Comparison of ENCODE assay signal across 8 cellular contexts in genomic region chr20:49676581-49677291, GRCh38. TPM values are rescaled to one million over a fixed set of nuclear protein-coding genes. Genes with fewer than 3 reads are reported as not detected.
DNase-seq lines count a peak whose midpoint lies in the region; ATAC-seq and TF ChIP-seq lines count a peak whose summit lies in the region.

No MANE protein-coding gene starts in this region.

- TF ChIP-seq POLR2A in breast epithelium (IDR thresholded peaks at IDR 0.05): no peak

- H3K9me3 ChIP-seq in RWPE2 (ENCODE audit: severe bottlenecking): no peaks in the 10 kb centered on the region
- no peaks in the 10 kb centered on the region for H3K9me3 ChIP-seq in breast epithelium
- H3K9me3 ChIP-seq in muscle layer of duodenum (ENCODE audit: control insufficient read depth in 1 of 2, low read length in 2 of 2): no peaks in the 10 kb centered on the region
- no peaks in the 10 kb centered on the region for H3K9me3 ChIP-seq in BE2C

- DNase-seq in stimulated activated CD4-positive, alpha-beta T cell treated with anti-CD3 and anti-CD28 coated beads, Interleukin-15, amount 100 ng/mL, for 24 hours: peak; percentile 39
- DNase-seq in stimulated activated CD4-positive, alpha-beta T cell treated with anti-CD3 and anti-CD28 coated beads, Interleukin-2, amount 100 ng/mL, for 48 hours: no peak
- no peak for DNase-seq in RWPE2 (ENCODE audit: low spot score)
- no peak for DNase-seq in breast epithelium (ENCODE audit: low spot score in 2 of 2)
- DNase-seq in BE2C: no peak
- no peak for DNase-seq in hippocampal formation (lab: John Stamatoyannopoulos, UW)

- H3K27me3 ChIP-seq in RWPE2 (ENCODE audit: insufficient read depth, poor library complexity, severe bottlenecking) (no peaks in the 10 kb centered on the region), breast epithelium (no peaks in the 10 kb centered on the region), muscle layer of duodenum (ENCODE audit: low read depth, low read length) (no peaks in the 10 kb centered on the region), BE2C (no peaks in the 10 kb centered on the region)

- intact Hi-C loops in breast epithelium (cut with DNase I; ENCODE audit: low total_unique reads): no loop called here

- H3K4me1 ChIP-seq in RWPE2 (ENCODE audit: insufficient read depth, poor library complexity, severe bottlenecking): peaks cover 55% of the 10 kb centered on the region
- peaks cover 5 to 19% of the 10 kb centered on the region in 2 donors for H3K4me1 ChIP-seq in breast epithelium
- H3K4me1 ChIP-seq in muscle layer of duodenum (ENCODE audit: control insufficient read depth in 1 of 2, insufficient read depth in 2 of 2, low read length in 2 of 2): peaks cover 50 to 70% of the 10 kb centered on the region in 2 donors
- H3K4me1 ChIP-seq in BE2C: peaks cover 55% of the 10 kb centered on the region

- H3K36me3 ChIP-seq in RWPE2 (ENCODE audit: low read depth) (peaks cover 8% of the 10 kb centered on the region; the same call in 1 of the 2 replicates), breast epithelium (no peaks in the 10 kb centered on the region), muscle layer of duodenum (ENCODE audit: control insufficient read depth in 1 of 2, insufficient read depth in 2 of 2, low read length in 2 of 2) (no peaks in the 10 kb centered on the region), BE2C (no peaks in the 10 kb centered on the region)

- H3K4me3 ChIP-seq in RWPE2 (ENCODE audit: severe bottlenecking): no peak overlapping the region
- H3K4me3 ChIP-seq in breast epithelium: no peak overlapping the region
- H3K4me3 ChIP-seq in muscle layer of duodenum (ENCODE audit: low read depth in 1 of 2, low read length in 2 of 2): no peak overlapping the region
- H3K4me3 ChIP-seq in BE2C (ENCODE audit: low read depth, low read length): no peak overlapping the region

- TF ChIP-seq CTCF in RWPE2 (IDR thresholded peaks at IDR 0.05; ENCODE audit: poor library complexity, severe bottlenecking) (no peak), breast epithelium (IDR thresholded peaks at IDR 0.05) (no peak), BE2C (IDR thresholded peaks at IDR 0.05; ENCODE audit: low read depth, low read length) (no peak)

- ATAC-seq in HG03060 (IDR thresholded peaks at IDR 0.05; ENCODE audit: low read depth, unreplicated experiment): peak; percentile 54
- peak; percentile 73 for ATAC-seq in RWPE2 (ENCODE audit: low read depth)

- H3K27ac ChIP-seq in RWPE2 (ENCODE audit: poor library complexity, severe bottlenecking) (peak overlapping the region; percentile 77), breast epithelium (peak overlapping the region; percentile 19 to 56), muscle layer of duodenum (ENCODE audit: low read length) (peak overlapping the region; percentile 79)

RNA-seq across cellular contexts. Expression of gene B4GALT5, which starts 36.9 kb away (rescaled TPM):
- 10 to 100 TPM; 16.8 to 33.8 (median 22.1) TPM for total RNA-seq in breast epithelium
- 36.9 TPM for polyA plus RNA-seq in BE2C (2012; ENCODE audit: insufficient read depth, insufficient read length, low read depth)
